8 cellular contexts compared by ENCODE assay signal in genomic region chr13:91531646-91532045, GRCh38.
"Had no signal": no experiment of that assay in that cellular context is flagged by ENCODE, and none has a peak within 500 bp of the region (broad histone marks: within the 10 kb centered on the region; RNA-seq: fewer than 3 reads in every experiment).

No MANE protein-coding gene starts in this region.

- H3K4me3 ChIP-seq: GM12878 had no signal

- DNase-seq: GDM1, GF-D8 had no signal

- ATAC-seq: GM12878 had no signal

- FAIRE-seq: G401.6, GM12878, GM12891, GM12892, GM18507, GM19239 had no signal
